In the genomic region with DNA sequence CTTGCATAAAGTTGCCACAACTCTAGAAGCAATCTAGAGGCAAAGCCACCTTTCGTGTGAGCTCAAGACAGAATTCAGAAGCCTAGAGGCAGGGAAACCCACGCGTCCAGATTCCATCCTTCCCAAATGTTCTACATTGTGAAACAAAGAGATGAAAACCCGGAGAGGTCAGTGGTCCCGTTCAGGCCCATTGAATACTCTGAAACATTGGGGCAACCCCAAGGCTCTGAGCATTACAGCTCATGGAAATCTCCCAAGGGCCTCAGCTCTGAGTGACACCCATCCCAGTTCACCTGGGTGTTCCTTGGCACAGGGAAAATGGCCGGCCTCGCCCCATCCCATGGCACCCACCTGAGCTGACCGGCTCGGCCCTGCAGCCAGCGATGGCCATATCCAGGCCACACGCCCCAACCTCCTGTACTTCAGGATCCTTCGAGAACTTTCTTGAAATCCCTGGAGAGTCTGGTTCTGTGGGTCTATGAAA, we compare ENCODE assay signal across 2 cellular contexts.
TF ChIP-seq lines count a peak whose summit lies in the region.

No MANE protein-coding gene starts in this region.

TF ChIP-seq in A549, 52 proteins besides CTCF, POLR2A, EP300 and RAD21 (continued from another document):
- TF ChIP-seq, protein P1, sequence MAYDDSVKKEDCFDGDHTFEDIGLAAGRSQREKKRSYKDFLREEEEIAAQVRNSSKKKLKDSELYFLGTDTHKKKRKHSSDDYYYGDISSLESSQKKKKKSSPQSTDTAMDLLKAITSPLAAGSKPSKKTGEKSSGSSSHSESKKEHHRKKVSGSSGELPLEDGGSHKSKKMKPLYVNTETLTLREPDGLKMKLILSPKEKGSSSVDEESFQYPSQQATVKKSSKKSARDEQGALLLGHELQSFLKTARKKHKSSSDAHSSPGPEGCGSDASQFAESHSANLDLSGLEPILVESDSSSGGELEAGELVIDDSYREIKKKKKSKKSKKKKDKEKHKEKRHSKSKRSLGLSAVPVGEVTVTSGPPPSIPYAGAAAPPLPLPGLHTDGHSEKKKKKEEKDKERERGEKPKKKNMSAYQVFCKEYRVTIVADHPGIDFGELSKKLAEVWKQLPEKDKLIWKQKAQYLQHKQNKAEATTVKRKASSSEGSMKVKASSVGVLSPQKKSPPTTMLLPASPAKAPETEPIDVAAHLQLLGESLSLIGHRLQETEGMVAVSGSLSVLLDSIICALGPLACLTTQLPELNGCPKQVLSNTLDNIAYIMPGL (CRISPR knock-in tag; IDR thresholded peaks at IDR 0.05; ENCODE audit: borderline replicate concordance), result no peak
- TF ChIP-seq ZC3H11A (IDR thresholded peaks at IDR 0.05) (no peak), CHD2 (IDR thresholded peaks at IDR 0.05; ENCODE audit: low read length, partially characterized antibody) (no peak), ZNF302 (CRISPR knock-in tag; IDR thresholded peaks at IDR 0.05) (no peak), HEYL (CRISPR knock-in tag; IDR thresholded peaks at IDR 0.05) (no peak), HOXA7 (CRISPR knock-in tag; IDR thresholded peaks at IDR 0.05) (no peak), ZFP36 (IDR thresholded peaks at IDR 0.05; ENCODE audit: borderline replicate concordance, partially characterized antibody) (no peak), PHF8 (IDR thresholded peaks at IDR 0.05; ENCODE audit: borderline replicate concordance, low read depth) (no peak), BHLHE40 (IDR thresholded peaks at IDR 0.05; ENCODE audit: low read depth, low read length) (no peak), NR3C1 (IDR thresholded peaks at IDR 0.05) (no peak)

TF ChIP-seq in GM23338, 12 proteins besides CTCF, POLR2A, EP300 and RAD21 (continued from another document):
- TF ChIP-seq, protein P2, sequence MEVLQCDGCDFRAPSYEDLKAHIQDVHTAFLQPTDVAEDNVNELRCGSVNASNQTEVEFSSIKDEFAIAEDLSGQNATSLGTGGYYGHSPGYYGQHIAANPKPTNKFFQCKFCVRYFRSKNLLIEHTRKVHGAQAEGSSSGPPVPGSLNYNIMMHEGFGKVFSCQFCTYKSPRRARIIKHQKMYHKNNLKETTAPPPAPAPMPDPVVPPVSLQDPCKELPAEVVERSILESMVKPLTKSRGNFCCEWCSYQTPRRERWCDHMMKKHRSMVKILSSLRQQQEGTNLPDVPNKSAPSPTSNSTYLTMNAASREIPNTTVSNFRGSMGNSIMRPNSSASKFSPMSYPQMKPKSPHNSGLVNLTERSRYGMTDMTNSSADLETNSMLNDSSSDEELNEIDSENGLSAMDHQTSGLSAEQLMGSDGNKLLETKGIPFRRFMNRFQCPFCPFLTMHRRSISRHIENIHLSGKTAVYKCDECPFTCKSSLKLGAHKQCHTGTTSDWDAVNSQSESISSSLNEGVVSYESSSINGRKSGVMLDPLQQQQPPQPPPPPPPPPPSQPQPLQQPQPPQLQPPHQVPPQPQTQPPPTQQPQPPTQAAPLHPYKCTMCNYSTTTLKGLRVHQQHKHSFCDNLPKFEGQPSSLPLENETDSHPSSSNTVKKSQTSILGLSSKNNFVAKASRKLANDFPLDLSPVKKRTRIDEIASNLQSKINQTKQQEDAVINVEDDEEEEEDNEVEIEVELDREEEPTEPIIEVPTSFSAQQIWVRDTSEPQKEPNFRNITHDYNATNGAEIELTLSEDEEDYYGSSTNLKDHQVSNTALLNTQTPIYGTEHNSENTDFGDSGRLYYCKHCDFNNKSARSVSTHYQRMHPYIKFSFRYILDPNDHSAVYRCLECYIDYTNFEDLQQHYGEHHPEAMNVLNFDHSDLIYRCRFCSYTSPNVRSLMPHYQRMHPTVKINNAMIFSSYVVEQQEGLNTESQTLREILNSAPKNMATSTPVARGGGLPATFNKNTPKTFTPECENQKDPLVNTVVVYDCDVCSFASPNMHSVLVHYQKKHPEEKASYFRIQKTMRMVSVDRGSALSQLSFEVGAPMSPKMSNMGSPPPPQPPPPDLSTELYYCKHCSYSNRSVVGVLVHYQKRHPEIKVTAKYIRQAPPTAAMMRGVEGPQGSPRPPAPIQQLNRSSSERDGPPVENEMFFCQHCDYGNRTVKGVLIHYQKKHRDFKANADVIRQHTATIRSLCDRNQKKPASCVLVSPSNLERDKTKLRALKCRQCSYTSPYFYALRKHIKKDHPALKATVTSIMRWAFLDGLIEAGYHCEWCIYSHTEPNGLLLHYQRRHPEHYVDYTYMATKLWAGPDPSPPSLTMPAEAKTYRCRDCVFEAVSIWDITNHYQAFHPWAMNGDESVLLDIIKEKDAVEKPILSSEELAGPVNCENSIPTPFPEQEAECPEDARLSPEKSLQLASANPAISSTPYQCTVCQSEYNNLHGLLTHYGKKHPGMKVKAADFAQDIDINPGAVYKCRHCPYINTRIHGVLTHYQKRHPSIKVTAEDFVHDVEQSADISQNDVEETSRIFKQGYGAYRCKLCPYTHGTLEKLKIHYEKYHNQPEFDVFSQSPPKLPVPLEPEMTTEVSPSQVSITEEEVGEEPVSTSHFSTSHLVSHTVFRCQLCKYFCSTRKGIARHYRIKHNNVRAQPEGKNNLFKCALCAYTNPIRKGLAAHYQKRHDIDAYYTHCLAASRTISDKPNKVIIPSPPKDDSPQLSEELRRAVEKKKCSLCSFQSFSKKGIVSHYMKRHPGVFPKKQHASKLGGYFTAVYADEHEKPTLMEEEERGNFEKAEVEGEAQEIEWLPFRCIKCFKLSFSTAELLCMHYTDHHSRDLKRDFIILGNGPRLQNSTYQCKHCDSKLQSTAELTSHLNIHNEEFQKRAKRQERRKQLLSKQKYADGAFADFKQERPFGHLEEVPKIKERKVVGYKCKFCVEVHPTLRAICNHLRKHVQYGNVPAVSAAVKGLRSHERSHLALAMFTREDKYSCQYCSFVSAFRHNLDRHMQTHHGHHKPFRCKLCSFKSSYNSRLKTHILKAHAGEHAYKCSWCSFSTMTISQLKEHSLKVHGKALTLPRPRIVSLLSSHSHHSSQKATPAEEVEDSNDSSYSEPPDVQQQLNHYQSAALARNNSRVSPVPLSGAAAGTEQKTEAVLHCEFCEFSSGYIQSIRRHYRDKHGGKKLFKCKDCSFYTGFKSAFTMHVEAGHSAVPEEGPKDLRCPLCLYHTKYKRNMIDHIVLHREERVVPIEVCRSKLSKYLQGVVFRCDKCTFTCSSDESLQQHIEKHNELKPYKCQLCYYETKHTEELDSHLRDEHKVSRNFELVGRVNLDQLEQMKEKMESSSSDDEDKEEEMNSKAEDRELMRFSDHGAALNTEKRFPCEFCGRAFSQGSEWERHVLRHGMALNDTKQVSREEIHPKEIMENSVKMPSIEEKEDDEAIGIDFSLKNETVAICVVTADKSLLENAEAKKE (CRISPR knock-in tag; IDR thresholded peaks at IDR 0.05), result no peak
- TF ChIP-seq JUNB (IDR thresholded peaks at IDR 0.05; ENCODE audit: unreplicated experiment), result no peak
- TF ChIP-seq, protein P3, sequence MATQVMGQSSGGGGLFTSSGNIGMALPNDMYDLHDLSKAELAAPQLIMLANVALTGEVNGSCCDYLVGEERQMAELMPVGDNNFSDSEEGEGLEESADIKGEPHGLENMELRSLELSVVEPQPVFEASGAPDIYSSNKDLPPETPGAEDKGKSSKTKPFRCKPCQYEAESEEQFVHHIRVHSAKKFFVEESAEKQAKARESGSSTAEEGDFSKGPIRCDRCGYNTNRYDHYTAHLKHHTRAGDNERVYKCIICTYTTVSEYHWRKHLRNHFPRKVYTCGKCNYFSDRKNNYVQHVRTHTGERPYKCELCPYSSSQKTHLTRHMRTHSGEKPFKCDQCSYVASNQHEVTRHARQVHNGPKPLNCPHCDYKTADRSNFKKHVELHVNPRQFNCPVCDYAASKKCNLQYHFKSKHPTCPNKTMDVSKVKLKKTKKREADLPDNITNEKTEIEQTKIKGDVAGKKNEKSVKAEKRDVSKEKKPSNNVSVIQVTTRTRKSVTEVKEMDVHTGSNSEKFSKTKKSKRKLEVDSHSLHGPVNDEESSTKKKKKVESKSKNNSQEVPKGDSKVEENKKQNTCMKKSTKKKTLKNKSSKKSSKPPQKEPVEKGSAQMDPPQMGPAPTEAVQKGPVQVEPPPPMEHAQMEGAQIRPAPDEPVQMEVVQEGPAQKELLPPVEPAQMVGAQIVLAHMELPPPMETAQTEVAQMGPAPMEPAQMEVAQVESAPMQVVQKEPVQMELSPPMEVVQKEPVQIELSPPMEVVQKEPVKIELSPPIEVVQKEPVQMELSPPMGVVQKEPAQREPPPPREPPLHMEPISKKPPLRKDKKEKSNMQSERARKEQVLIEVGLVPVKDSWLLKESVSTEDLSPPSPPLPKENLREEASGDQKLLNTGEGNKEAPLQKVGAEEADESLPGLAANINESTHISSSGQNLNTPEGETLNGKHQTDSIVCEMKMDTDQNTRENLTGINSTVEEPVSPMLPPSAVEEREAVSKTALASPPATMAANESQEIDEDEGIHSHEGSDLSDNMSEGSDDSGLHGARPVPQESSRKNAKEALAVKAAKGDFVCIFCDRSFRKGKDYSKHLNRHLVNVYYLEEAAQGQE (IDR thresholded peaks at IDR 0.05; ENCODE audit: unreplicated experiment), result no peak
- TF ChIP-seq POLR2AphosphoS5 (IDR thresholded peaks at IDR 0.05; ENCODE audit: low read depth), result no peak
- no peak for TF ChIP-seq EZH2 (IDR thresholded peaks at IDR 0.05; ENCODE audit: low read depth, unreplicated experiment)
- TF ChIP-seq ZNF114 (CRISPR knock-in tag; IDR thresholded peaks at IDR 0.05), result no peak
